1 cellular context compared by ENCODE assay signal in genomic region chr2:237865623-237866041, GRCh38.
TF ChIP-seq lines count a peak whose summit lies in the region.

No MANE protein-coding gene starts in this region.

TF ChIP-seq in WTC11, 78 proteins besides CTCF, POLR2A, EP300 and RAD21 (continued from another document):
- TF ChIP-seq PRDM15 (CRISPR knock-in tag; IDR thresholded peaks at IDR 0.05) = no peak
- no peak for TF ChIP-seq SMAD4 (CRISPR knock-in tag; IDR thresholded peaks at IDR 0.05)
- TF ChIP-seq PRRX2 (CRISPR knock-in tag; IDR thresholded peaks at IDR 0.05) = no peak
